19 cellular contexts compared by ENCODE assay signal in genomic region chr13:60433505-60433904, GRCh38. TPM values are rescaled to one million over a fixed set of nuclear protein-coding genes. Genes with fewer than 3 reads are reported as not detected.
DNase-seq lines count a peak whose midpoint lies in the region; ATAC-seq and TF ChIP-seq lines count a peak whose summit lies in the region.
"Had no signal": no experiment of that assay in that cellular context is flagged by ENCODE, and none has a peak within 500 bp of the region (broad histone marks: within the 10 kb centered on the region; RNA-seq: fewer than 3 reads in every experiment).

No MANE protein-coding gene starts in this region.

- POLR2A ChIA-PET in activated CD4-positive, alpha-beta T cell treated with anti-CD3 and anti-CD28 coated beads for 36 hours (lab: Charles Lee), result no interaction called here

- WGBS in right lobe of liver (ENCODE audit: insufficient coverage, low coverage, low lambda C conversion rate, missing lambda C conversion rate), result 51% methylated on average over 6 of the region's 6 CpGs

- TF ChIP-seq CTCF in coronary artery (IDR thresholded peaks at IDR 0.05) (no peak), right lobe of liver (IDR thresholded peaks at IDR 0.05) (no peak), thoracic aorta (IDR thresholded peaks at IDR 0.05) (no peak)

- H3K9me3 Mint-ChIP-seq in activated CD4-positive, alpha-beta T cell treated with anti-CD3 and anti-CD28 coated beads for 36 hours (ENCODE audit: low read depth), result no peaks in the 10 kb centered on the region

- intact Hi-C loops in right lobe of liver (cut with DNase I), result no loop called here
- intact Hi-C loops in left ventricle myocardium superior (cut with micrococcal nuclease), result no loop called here
- intact Hi-C loops in activated CD4-positive, alpha-beta T cell treated with anti-CD3 and anti-CD28 coated beads for 36 hours (cut with DNase I, micrococcal nuclease), result loop anchor here in 1 of 2 experiments (5.0 kb wide), 2 partner anchors 96 to 1041 kb away; no protein-coding TSS in a partner anchor

- H3K27ac ChIP-seq in coronary artery, result peak overlapping the region; percentile 1 to 42
- peak overlapping the region in 2 of 3 donors; percentile 9 to 25 for H3K27ac ChIP-seq in right lobe of liver
- peak overlapping the region in 1 of 2 donors; percentile 38 for H3K27ac ChIP-seq in thoracic aorta
- H3K27ac ChIP-seq: A549, HL-60, Peyer's patch had no signal

- H3K4me3 Mint-ChIP-seq in activated CD4-positive, alpha-beta T cell treated with anti-CD3 and anti-CD28 coated beads for 36 hours, result no peak overlapping the region
- H3K4me3 Mint-ChIP-seq: CD14-positive monocyte had no signal

- H3K4me1 ChIP-seq in right lobe of liver (no peaks in the 10 kb centered on the region), thoracic aorta (ENCODE audit: control insufficient read depth in 1 of 2, low read depth in 2 of 2) (peaks cover 0 to 15% of the 10 kb centered on the region in 2 donors)
- H3K4me1 ChIP-seq: A549, Peyer's patch had no signal

- no peak for TF ChIP-seq POLR2A in right lobe of liver (IDR thresholded peaks at IDR 0.05)

- peak; percentile 85 to 92 (median 86) for ATAC-seq in right lobe of liver
- no peak for ATAC-seq in thoracic aorta (ENCODE audit: insufficient number of reproducible peaks, low FRiP score, low read depth)
- no peak for ATAC-seq in left ventricle myocardium superior
- ATAC-seq in activated CD4-positive, alpha-beta T cell treated with anti-CD3 and anti-CD28 coated beads for 36 hours, result no peak
- ATAC-seq: A549, Right ventricle myocardium inferior had no signal

- no peaks in the 10 kb centered on the region for H3K36me3 Mint-ChIP-seq in activated CD4-positive, alpha-beta T cell treated with anti-CD3 and anti-CD28 coated beads for 36 hours (ENCODE audit: low read depth)
- H3K36me3 Mint-ChIP-seq: CD14-positive monocyte had no signal

- peaks cover 22% of the 10 kb centered on the region for H3K4me1 Mint-ChIP-seq in activated CD4-positive, alpha-beta T cell treated with anti-CD3 and anti-CD28 coated beads for 36 hours
- H3K4me1 Mint-ChIP-seq: CD14-positive monocyte had no signal

- no peak overlapping the region for H3K27ac Mint-ChIP-seq in activated CD4-positive, alpha-beta T cell treated with anti-CD3 and anti-CD28 coated beads for 36 hours
- H3K27ac Mint-ChIP-seq: CD14-positive monocyte had no signal

- peak overlapping the region; percentile 38 for H3K4me3 ChIP-seq in coronary artery
- H3K4me3 ChIP-seq in right lobe of liver, result peak overlapping the region in 2 of 3 donors; percentile 14 to 29
- peak overlapping the region; percentile 51 for H3K4me3 ChIP-seq in thoracic aorta
- H3K4me3 ChIP-seq: A549, Peyer's patch had no signal

- H3K27me3 Mint-ChIP-seq in activated CD4-positive, alpha-beta T cell treated with anti-CD3 and anti-CD28 coated beads for 36 hours, result no peaks in the 10 kb centered on the region

- no peaks in the 10 kb centered on the region for H3K36me3 ChIP-seq in right lobe of liver
- no peaks in the 10 kb centered on the region for H3K36me3 ChIP-seq in thoracic aorta
- H3K36me3 ChIP-seq: Peyer's patch had no signal

- H3K9me3 ChIP-seq in right lobe of liver, result no peaks in the 10 kb centered on the region
- H3K9me3 ChIP-seq in thoracic aorta, result no peaks in the 10 kb centered on the region
- H3K9me3 ChIP-seq: A549, Peyer's patch had no signal

- no peaks in the 10 kb centered on the region for H3K27me3 ChIP-seq in right lobe of liver
- no peaks in the 10 kb centered on the region for H3K27me3 ChIP-seq in thoracic aorta (replicated peaks; ENCODE audit: insufficient read depth)
- H3K27me3 ChIP-seq: Peyer's patch had no signal

- CTCF ChIA-PET in activated CD4-positive, alpha-beta T cell treated with anti-CD3 and anti-CD28 coated beads for 36 hours (lab: Charles Lee), result interaction anchor here (0.7 to 1.0 kb wide), 2 partner anchors 16 to 43 kb away, joined by 4 read pairs; no protein-coding TSS in a partner anchor

- in situ Hi-C loops in SK-MEL-5 (cut with HindIII; ENCODE audit: low pct_unique_long_range_greater_than_20kb, low sequenced_read_pairs), result no loop called here

- peak; percentile 32 for DNase-seq in SK-MEL-5 (ENCODE audit: low read depth, low spot score)
- DNase-seq in coronary artery (ENCODE audit: low spot score), result no peak
- no peak for DNase-seq in right lobe of liver
- DNase-seq in thoracic aorta (ENCODE audit: low spot score), result no peak
- no peak for DNase-seq in left ventricle myocardium superior
- DNase-seq in activated CD4-positive, alpha-beta T cell treated with anti-CD3 and anti-CD28 coated beads for 36 hours, result no peak
- DNase-seq in SK-N-DZ (ENCODE audit: low spot score), result no peak
- DNase-seq: COR-L47, GF-D8, NCI-H1417, NCI-H2029, NCI-H2171 treated with DMSO at 0.1 percent for 48 hours, NCI-H510A, NCI-H82, Peyer's patch had no signal

RNA-seq across cellular contexts. Expression of gene TDRD3, which starts 36.5 kb away (rescaled TPM):
- total RNA-seq in SK-MEL-5 (2014; rRNA removed; shearing (Covaris generic)), result 74.1 and 85.7 TPM in 2 replicates
- 36.9 and 52.0 TPM in 2 replicates for polyA plus RNA-seq in SK-MEL-5 (2015; cell fraction: cytosol; rRNA removed)
- polyA plus RNA-seq in SK-MEL-5 (2015; cell fraction: nucleus; rRNA removed), result 41.5 and 54.6 TPM in 2 replicates
- total RNA-seq in right lobe of liver (10 to 100 TPM in 5 of 6 experiments, 1 to 10 TPM in 1; 9.6 to 12.8 (median 11.4) TPM), thoracic aorta (10 to 100 TPM; 18.8 to 39.2 TPM), left ventricle myocardium superior (43.5 TPM)
- total RNA-seq in activated CD4-positive, alpha-beta T cell treated with anti-CD3 and anti-CD28 coated beads for 36 hours, result 10 to 100 TPM; 15.8 to 16.4 TPM
- 10.5 and 10.9 TPM in 2 replicates for polyA plus RNA-seq in SK-N-DZ (2014; cell fraction: cytosol; rRNA removed)
- polyA plus RNA-seq in SK-N-DZ (2014; cell fraction: nucleus; rRNA removed), result 11.2 and 12.2 TPM in 2 replicates

Comparison
In these comparisons a context has a peak if more than half of its experiments do, and no peak if none do; other contexts are left out.
1. ATAC-seq: peak in right lobe of liver (4 of 4); none in thoracic aorta (single experiment), left ventricle myocardium superior (single experiment) and activated CD4-positive, alpha-beta T cell treated with anti-CD3 and anti-CD28 coated beads for 36 hours (single experiment).
2. Peak in every context shown above with its lines, with median percentiles within 50 percentile points of each other: H3K4me3 ChIP-seq.